ENCODE assay signal across 8 cellular contexts in genomic region chr6:41706876-41707564, GRCh38. TPM values are rescaled to one million over a fixed set of nuclear protein-coding genes. Genes with fewer than 3 reads are reported as not detected.
A peak's percentile ranks its signal among the peaks of the same experiment; 100 is the strongest.
DNase-seq lines count a peak whose midpoint lies in the region; ATAC-seq and TF ChIP-seq lines count a peak whose summit lies in the region.

No MANE protein-coding gene starts in this region.

- H3K4me3 ChIP-seq in mammary epithelial cell (replicated peaks in 1 of 3; ENCODE audit: insufficient read depth in 1 of 3, low read depth in 2 of 3, low read length in 3 of 3) (no peak overlapping the region), upper lobe of left lung (no peak overlapping the region)

- ATAC-seq in upper lobe of left lung (ENCODE audit: low FRiP score in 2 of 2) = peak; percentile 47 to 66
- no peak for ATAC-seq in HG02885 (IDR thresholded peaks at IDR 0.05; ENCODE audit: poor library complexity, unreplicated experiment)
- ATAC-seq in GM18517 (IDR thresholded peaks at IDR 0.05; ENCODE audit: unreplicated experiment) = no peak

- TF ChIP-seq EP300 in upper lobe of left lung (IDR thresholded peaks at IDR 0.05) = no peak

- BruUV-seq in mammary epithelial cell (replicated peaks; lab: Mats Ljungman, UMichigan) = no TSS peak

- no peaks in the 10 kb centered on the region for H3K27me3 ChIP-seq in mammary epithelial cell (ENCODE audit: insufficient read depth, low read length)
- no peaks in the 10 kb centered on the region for H3K27me3 ChIP-seq in upper lobe of left lung

- H3K9ac ChIP-seq in mammary epithelial cell (ENCODE audit: insufficient read depth, low read length) = no peak overlapping the region

- TF ChIP-seq POLR2A in upper lobe of left lung (IDR thresholded peaks at IDR 0.05) = no peak

- peak in 9 of 14 donors; percentile 16 to 74 (median 63) for DNase-seq in C1 segment of cervical spinal cord (lab: John Stamatoyannopoulos, UW)
- peak; percentile 47 for DNase-seq in M059J (ENCODE audit: low read depth)
- DNase-seq in mammary epithelial cell = peak; percentile 43
- DNase-seq in medulla oblongata (ENCODE audit: extremely low spot score) = peak; percentile 86
- peak in 1 of 2 donors; percentile 54 for DNase-seq in upper lobe of left lung
- DNase-seq in posterior vena cava (ENCODE audit: low spot score) = no peak

- H3K4me1 ChIP-seq in mammary epithelial cell (ENCODE audit: insufficient read depth, low read length) = peaks cover 38% of the 10 kb centered on the region
- H3K4me1 ChIP-seq in upper lobe of left lung = peaks cover 35 to 46% (median 44%) of the 10 kb centered on the region in 4 donors

- H2AFZ ChIP-seq in mammary epithelial cell (ENCODE audit: low read depth, low read length) = no peak overlapping the region

- H3K27ac ChIP-seq in mammary epithelial cell (ENCODE audit: insufficient read depth, low read depth, low read length) = no peak overlapping the region
- peak overlapping the region; percentile 70 to 82 (median 76) for H3K27ac ChIP-seq in upper lobe of left lung

- H4K20me1 ChIP-seq in mammary epithelial cell (ENCODE audit: insufficient read depth, low read length) = no peaks in the 10 kb centered on the region

- intact Hi-C loops in mammary epithelial cell (cut with micrococcal nuclease) = loop anchor here (1.0 kb wide), 2 partner anchors 27 to 69 kb away; no protein-coding TSS in a partner anchor
- intact Hi-C loops in posterior vena cava (cut with DNase I) = no loop called here

- no peak for TF ChIP-seq CTCF in mammary epithelial cell (conservative IDR thresholded peaks at IDR 0.05 in 1 of 2, IDR thresholded peaks at IDR 0.05 in 1 of 2; ENCODE audit: extremely low read depth in 1 of 2, insufficient read depth in 1 of 2, low read depth in 1 of 2, low read length in 2 of 2)
- no peak for TF ChIP-seq CTCF in upper lobe of left lung (IDR thresholded peaks at IDR 0.05)

- in situ Hi-C loops in mammary epithelial cell (cut with MboI; ENCODE audit: low sequenced_read_pairs in 2 of 2) = no loop called here

- H3K9me3 ChIP-seq in mammary epithelial cell (replicated peaks; ENCODE audit: insufficient read depth, low read length) (no peaks in the 10 kb centered on the region), upper lobe of left lung (no peaks in the 10 kb centered on the region)

- H3K36me3 ChIP-seq in mammary epithelial cell (ENCODE audit: insufficient read depth, low read length) = no peaks in the 10 kb centered on the region
- peaks cover 0 to 5% (median 0%) of the 10 kb centered on the region in 4 donors for H3K36me3 ChIP-seq in upper lobe of left lung

- WGBS in mammary epithelial cell (ENCODE audit: low coverage, missing lambda C conversion rate) = 60% methylated on average over 7 of the region's 9 CpGs
- WGBS in upper lobe of left lung, 2 donors = 57 to 62% methylated on average over 8 to 9 of the region's 9 CpGs

- CTCF ChIA-PET in mammary epithelial cell (lab: Charles Lee; ENCODE audit: low non-redundant PET) = interaction anchor here (0.5 kb wide), 1 partner anchor 9 kb away, joined by 6 read pairs; no protein-coding TSS in a partner anchor

- dilution Hi-C loops in mammary epithelial cell (cut with HindIII; ENCODE audit: low sequenced_read_pairs) = no loop called here

- H3K4me2 ChIP-seq in mammary epithelial cell (ENCODE audit: insufficient read depth, low read depth, low read length) = no peak overlapping the region

- peaks cover 16% of the 10 kb centered on the region for H3K79me2 ChIP-seq in mammary epithelial cell (ENCODE audit: insufficient read depth, low read length)

RNA-seq across cellular contexts. Expression of gene TFEB, which starts 28.4 kb away (rescaled TPM):
- 6.1 and 7.2 TPM in 2 replicates for total RNA-seq in M059J (2014; rRNA removed; shearing (Covaris generic))
- 10 to 100 TPM; 25.9 to 29.0 TPM for total RNA-seq in mammary epithelial cell
- polyA plus RNA-seq in mammary epithelial cell = 10.9 TPM
- 10.8 TPM for polyA minus RNA-seq in mammary epithelial cell
- total RNA-seq in upper lobe of left lung = 10 to 100 TPM; 20.2 to 46.0 (median 27.3) TPM
- 10 to 100 TPM; 15.1 to 20.6 TPM for total RNA-seq in posterior vena cava

RNA-seq across cellular contexts. Expression of gene PGC, which starts 40.2 kb away (rescaled TPM):
- not detected in 2 replicates for total RNA-seq in M059J (2014; rRNA removed; shearing (Covaris generic))
- not detected for total RNA-seq in mammary epithelial cell
- not detected for polyA plus RNA-seq in mammary epithelial cell
- polyA minus RNA-seq in mammary epithelial cell = not detected
- total RNA-seq in upper lobe of left lung = 1,000 to 10,000 TPM in 2 of 6 donors, 100 to 1,000 TPM in 4; 241 to 4,380 (median 659) TPM
- total RNA-seq in posterior vena cava = not detected

Comparison
In these comparisons a context has a peak if more than half of its experiments do, and no peak if none do; other contexts are left out.
1. ATAC-seq: peak in upper lobe of left lung (2 of 2); none in HG02885 (single experiment) and GM18517 (single experiment).
2. RNA of gene PGC, which starts 40.2 kb away (total RNA-seq): 241 to 4,380 TPM in upper lobe of left lung; not detected in posterior vena cava, not detected in M059J and not detected in mammary epithelial cell; every median in the first group is over 100 times any median in the second.